In genomic region chr12:6279256-6279628, GRCh38 we compare ENCODE assay signal across 9 cellular contexts. TPM values are rescaled to one million over a fixed set of nuclear protein-coding genes. Genes with fewer than 3 reads are reported as not detected.
DNase-seq lines count a peak whose midpoint lies in the region; ATAC-seq and TF ChIP-seq lines count a peak whose summit lies in the region.
"Had no signal": no experiment of that assay in that cellular context is flagged by ENCODE, and none has a peak within 500 bp of the region (broad histone marks: within the 10 kb centered on the region; RNA-seq: fewer than 3 reads in every experiment).

No MANE protein-coding gene starts in this region.

- CTCF ChIA-PET in HEK293T (lab: Yijun Ruan, JAX) = interaction anchor here (0.6 to 7.7 kb wide), 16 partner anchors 8 to 358 kb away, joined by 3 to 90 read pairs (median 3); partner anchors contain the start of gene CD9

- no peaks in the 10 kb centered on the region for H3K9me3 Mint-ChIP-seq in stimulated activated naive CD8-positive, alpha-beta T cell treated with anti-CD3 and anti-CD28 coated beads, Interleukin-15, amount 100 ng/mL, for 72 hours
- H3K9me3 Mint-ChIP-seq in natural killer cell treated with Interleukin-12 subunit alpha and Interleukin-12 subunit beta and Interleukin-15 and Interleukin-18, amount 100 ng/mL, for 72 hours = no peaks in the 10 kb centered on the region

- H3K27ac ChIP-seq in colonic mucosa = peak overlapping the region; percentile 48

- POLR2A ChIA-PET in HEK293T (lab: Yijun Ruan, JAX) = interaction anchor here (0.6 to 1.4 kb wide), 7 partner anchors 79 to 192 kb away, joined by 3 to 10 read pairs (median 3); partner anchors contain the start of gene VAMP1

- H3K4me1 Mint-ChIP-seq in stimulated activated naive CD8-positive, alpha-beta T cell treated with anti-CD3 and anti-CD28 coated beads, Interleukin-15, amount 100 ng/mL, for 72 hours = peaks cover 7% of the 10 kb centered on the region
- peaks cover 0 to 6% of the 10 kb centered on the region in 2 donors for H3K4me1 Mint-ChIP-seq in natural killer cell treated with Interleukin-12 subunit alpha and Interleukin-12 subunit beta and Interleukin-15 and Interleukin-18, amount 100 ng/mL, for 72 hours (ENCODE audit: low read depth in 2 of 2)

- intact Hi-C loops in colonic mucosa (cut with DNase I) = loop anchor here (2.0 to 5.0 kb wide), 2 partner anchors 47 to 84 kb away; no protein-coding TSS in a partner anchor

- peaks cover 16% of the 10 kb centered on the region for H3K4me1 ChIP-seq in colonic mucosa

- TF ChIP-seq CTCF in colonic mucosa (IDR thresholded peaks at IDR 0.05) (no peak), GM10266 (IDR thresholded peaks at IDR 0.05; ENCODE audit: control insufficient read depth, insufficient read depth, low read depth, missing control alignments) (no peak)

- H3K36me3 Mint-ChIP-seq in natural killer cell treated with Interleukin-12 subunit alpha and Interleukin-12 subunit beta and Interleukin-15 and Interleukin-18, amount 100 ng/mL, for 72 hours = no peaks in the 10 kb centered on the region

- H3K4me3 ChIP-seq in colonic mucosa = peak overlapping the region; percentile 34

- H3K27me3 Mint-ChIP-seq in stimulated activated naive CD8-positive, alpha-beta T cell treated with anti-CD3 and anti-CD28 coated beads, Interleukin-15, amount 100 ng/mL, for 72 hours = peaks cover 53% of the 10 kb centered on the region
- H3K27me3 Mint-ChIP-seq in natural killer cell treated with Interleukin-12 subunit alpha and Interleukin-12 subunit beta and Interleukin-15 and Interleukin-18, amount 100 ng/mL, for 72 hours = peaks cover 38 to 51% of the 10 kb centered on the region in 2 donors

- H3K9me3 ChIP-seq in colonic mucosa = no peaks in the 10 kb centered on the region

- H3K27ac Mint-ChIP-seq in stimulated activated naive CD8-positive, alpha-beta T cell treated with anti-CD3 and anti-CD28 coated beads, Interleukin-15, amount 100 ng/mL, for 72 hours = no peak overlapping the region
- no peak overlapping the region for H3K27ac Mint-ChIP-seq in natural killer cell treated with Interleukin-12 subunit alpha and Interleukin-12 subunit beta and Interleukin-15 and Interleukin-18, amount 100 ng/mL, for 72 hours

- H3K27me3 ChIP-seq in colonic mucosa = no peaks in the 10 kb centered on the region

- H3K9ac ChIP-seq in colonic mucosa (ENCODE audit: low read depth in 2 of 2, low read length in 2 of 2) = peak overlapping the region; percentile 51 to 85

- peak overlapping the region; percentile 52 to 54 for H3K4me3 Mint-ChIP-seq in stimulated activated naive CD8-positive, alpha-beta T cell treated with anti-CD3 and anti-CD28 coated beads, Interleukin-15, amount 100 ng/mL, for 72 hours
- peak overlapping the region; percentile 32 for H3K4me3 Mint-ChIP-seq in natural killer cell treated with Interleukin-12 subunit alpha and Interleukin-12 subunit beta and Interleukin-15 and Interleukin-18, amount 100 ng/mL, for 72 hours

- ATAC-seq in stimulated activated naive CD8-positive, alpha-beta T cell treated with anti-CD3 and anti-CD28 coated beads, Interleukin-15, amount 100 ng/mL, for 72 hours = no peak
- no peak for ATAC-seq in stimulated activated naive CD8-positive, alpha-beta T cell treated with anti-CD3 and anti-CD28 coated beads, Interleukin-15, Interleukin-2, amounts not matched to agents 100 U/mL and 50 U/mL, for 24 hours
- ATAC-seq in natural killer cell treated with Interleukin-12 subunit alpha and Interleukin-12 subunit beta and Interleukin-15 and Interleukin-18, amount 100 ng/mL, for 72 hours = no peak
- ATAC-seq in HG02970 (IDR thresholded peaks at IDR 0.05; ENCODE audit: low FRiP score, unreplicated experiment) = no peak
- no peak for ATAC-seq in GM18498 (IDR thresholded peaks at IDR 0.05; ENCODE audit: unreplicated experiment)

- no peak for DNase-seq in stimulated activated naive CD8-positive, alpha-beta T cell treated with anti-CD3 and anti-CD28 coated beads, Interleukin-15, amount 100 ng/mL, for 72 hours
- DNase-seq in stimulated activated naive CD8-positive, alpha-beta T cell treated with anti-CD3 and anti-CD28 coated beads, Interleukin-15, Interleukin-2, amounts not matched to agents 100 U/mL and 50 U/mL, for 24 hours = no peak
- DNase-seq in colonic mucosa (no peak), HEK293T (ENCODE audit: extremely low spot score) (no peak), GM10266 (ENCODE audit: extremely low spot score) (no peak)
- no peak for DNase-seq in natural killer cell treated with Interleukin-12 subunit alpha and Interleukin-12 subunit beta and Interleukin-15 and Interleukin-18, amount 100 ng/mL, for 72 hours (ENCODE audit: low spot score)
- DNase-seq: cortex of kidney had no signal

- no peaks in the 10 kb centered on the region for H3K36me3 ChIP-seq in colonic mucosa

TF ChIP-seq in HEK293T, 16 proteins besides CTCF, POLR2A, EP300 and RAD21:
- no peak for TF ChIP-seq LEF1 (IDR thresholded peaks at IDR 0.05; ENCODE audit: borderline replicate concordance)
- no peak for TF ChIP-seq HDGF (IDR thresholded peaks at IDR 0.05; ENCODE audit: borderline replicate concordance)
- TF ChIP-seq TARDBP (IDR thresholded peaks at IDR 0.05) = no peak
- TF ChIP-seq FOXK2 (IDR thresholded peaks at IDR 0.05) = no peak
- TF ChIP-seq ZNF384 (IDR thresholded peaks at IDR 0.05) = no peak
- no peak for TF ChIP-seq ARNT (IDR thresholded peaks at IDR 0.05)
- TF ChIP-seq SUZ12 (IDR thresholded peaks at IDR 0.05) = no peak
- TF ChIP-seq ELF4 (IDR thresholded peaks at IDR 0.05) = no peak
- TF ChIP-seq SP1 (IDR thresholded peaks at IDR 0.05) = no peak
- TF ChIP-seq CTBP1 (IDR thresholded peaks at IDR 0.05; ENCODE audit: borderline replicate concordance) = no peak
- TF ChIP-seq FOXM1 (IDR thresholded peaks at IDR 0.05; ENCODE audit: borderline replicate concordance) = no peak
- TF ChIP-seq, protein P1, sequence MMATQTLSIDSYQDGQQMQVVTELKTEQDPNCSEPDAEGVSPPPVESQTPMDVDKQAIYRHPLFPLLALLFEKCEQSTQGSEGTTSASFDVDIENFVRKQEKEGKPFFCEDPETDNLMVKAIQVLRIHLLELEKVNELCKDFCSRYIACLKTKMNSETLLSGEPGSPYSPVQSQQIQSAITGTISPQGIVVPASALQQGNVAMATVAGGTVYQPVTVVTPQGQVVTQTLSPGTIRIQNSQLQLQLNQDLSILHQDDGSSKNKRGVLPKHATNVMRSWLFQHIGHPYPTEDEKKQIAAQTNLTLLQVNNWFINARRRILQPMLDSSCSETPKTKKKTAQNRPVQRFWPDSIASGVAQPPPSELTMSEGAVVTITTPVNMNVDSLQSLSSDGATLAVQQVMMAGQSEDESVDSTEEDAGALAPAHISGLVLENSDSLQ (IDR thresholded peaks at IDR 0.05) = no peak
- TF ChIP-seq FOXA1 (IDR thresholded peaks at IDR 0.05) = no peak
- TF ChIP-seq NFRKB (IDR thresholded peaks at IDR 0.05) = no peak
- no peak for TF ChIP-seq BHLHE40 (IDR thresholded peaks at IDR 0.05; ENCODE audit: borderline replicate concordance)
- no peak for TF ChIP-seq L3MBTL2 (conservative IDR thresholded peaks at IDR 0.05)
TF ChIP-seq in HEK293T: peak in this region for 0.

RNA-seq across cellular contexts. Expression of gene PLEKHG6, which starts 31.2 kb away (rescaled TPM):
- 100 to 1,000 TPM; 107 to 123 TPM for total RNA-seq in colonic mucosa
- total RNA-seq in natural killer cell treated with Interleukin-12 subunit alpha and Interleukin-12 subunit beta and Interleukin-15 and Interleukin-18, amount 100 ng/mL, for 72 hours = not detected

Comparison
In these comparisons a context has a peak if more than half of its experiments do, and no peak if none do; other contexts are left out.
1. RNA of gene PLEKHG6, which starts 31.2 kb away (total RNA-seq): 107 to 123 TPM in colonic mucosa; not detected in natural killer cell treated with Interleukin-12 subunit alpha and Interleukin-12 subunit beta and Interleukin-15 and Interleukin-18, amount 100 ng/mL, for 72 hours; every median in the first group is over 100 times any median in the second.